Comparison of ENCODE assay signal across 17 cellular contexts in genomic region chr9:110327735-110328134, GRCh38. TPM values are rescaled to one million over a fixed set of nuclear protein-coding genes. Genes with fewer than 3 reads are reported as not detected.
A peak's percentile ranks its signal among the peaks of the same experiment; 100 is the strongest.
DNase-seq lines count a peak whose midpoint lies in the region; ATAC-seq and TF ChIP-seq lines count a peak whose summit lies in the region.
"Had no signal": no experiment of that assay in that cellular context is flagged by ENCODE, and none has a peak within 500 bp of the region (broad histone marks: within the 10 kb centered on the region; RNA-seq: fewer than 3 reads in every experiment).

No MANE protein-coding gene starts in this region.

- H3K9me3 ChIP-seq in IMR-90 (ENCODE audit: control insufficient read depth, insufficient read depth, low read length) = peaks cover 3% of the 10 kb centered on the region; the same call in 1 of the 2 replicates

- TF ChIP-seq RAD21 in IMR-90 (IDR thresholded peaks at IDR 0.05; ENCODE audit: low read length) = no peak

- H3K9ac ChIP-seq in IMR-90 (ENCODE audit: low read depth, low read length) = no peak overlapping the region

- in situ Hi-C loops in IMR-90 (cut with MboI; ENCODE audit: low sequenced_read_pairs) = no loop called here

- no peak overlapping the region for H2BK20ac ChIP-seq in IMR-90 (ENCODE audit: low read depth, low read length)

- H2AK5ac ChIP-seq in IMR-90 (ENCODE audit: low read depth, low read length) = no peak overlapping the region

- no peak overlapping the region for H2BK15ac ChIP-seq in IMR-90 (ENCODE audit: low read depth, low read length)

- H3K23ac ChIP-seq in IMR-90 (ENCODE audit: low read depth, low read length) = no peak overlapping the region

- no peak overlapping the region for H3K14ac ChIP-seq in IMR-90 (replicated peaks; ENCODE audit: low read depth, low read length)

- H4K8ac ChIP-seq in IMR-90 (ENCODE audit: low read depth in 2 of 2, low read length in 2 of 2) = no peak overlapping the region

- no peak overlapping the region for H4K91ac ChIP-seq in IMR-90 (ENCODE audit: insufficient read depth, low read depth, low read length)

- H3K9me1 ChIP-seq in IMR-90 (ENCODE audit: insufficient read depth, low read length) = 0 out of 2 replicates have a peak, but pooled peaks cover 3% of the 10 kb centered on the region

- no peak overlapping the region for H4K5ac ChIP-seq in IMR-90 (ENCODE audit: low read depth, low read length)

- H3K27me3 ChIP-seq in IMR-90 (ENCODE audit: control insufficient read depth, insufficient read depth, low read length) = no peaks in the 10 kb centered on the region; the same call in 1 of the 2 replicates

- dilution Hi-C loops in IMR-90 (cut with HindIII; ENCODE audit: low sequenced_read_pairs, unreplicated experiment) = no loop called here

- no peak for TF ChIP-seq POLR2A in IMR-90 (IDR thresholded peaks at IDR 0.05; ENCODE audit: low read depth, low read length)

- H3K27ac ChIP-seq in IMR-90 (ENCODE audit: insufficient read depth, low read length) (no peak overlapping the region), RWPE1 (no peak overlapping the region; the same call in 1 of the 2 replicates)
- H3K27ac ChIP-seq: A549 had no signal

- ATAC-seq in IMR-90 (ENCODE audit: low read depth) (no peak), esophagus mucosa (peak; percentile 69), HG03196 (IDR thresholded peaks at IDR 0.05; ENCODE audit: unreplicated experiment) (no peak)
- ATAC-seq: A549; CD8-positive, alpha-beta T cell; GM23338 had no signal

- no peak overlapping the region for H3K56ac ChIP-seq in IMR-90 (ENCODE audit: extremely low read depth, insufficient read depth, low read length)

- no peak overlapping the region for H3K18ac ChIP-seq in IMR-90 (ENCODE audit: low read depth, low read length)

- no peak overlapping the region for H3K4me3 ChIP-seq in IMR-90 (ENCODE audit: insufficient read depth, low read depth, low read length)
- H3K4me3 ChIP-seq: A549, GM23338 had no signal

- H2AFZ ChIP-seq in IMR-90 (replicated peaks; ENCODE audit: low read length, poor library complexity) = no peak overlapping the region
- H2AFZ ChIP-seq: GM23338 had no signal

- H3K79me1 ChIP-seq in IMR-90 (ENCODE audit: low read depth in 1 of 2, low read length in 2 of 2) = no peaks in the 10 kb centered on the region

- peak; percentile 29 for DNase-seq in HT-29 (ENCODE audit: low spot score)
- no peak for DNase-seq in IMR-90
- DNase-seq in RWPE1 (ENCODE audit: low spot score) = peak; percentile 38
- no peak for DNase-seq in activated T-cell treated with anti-CD3 and anti-CD28 coated beads for 4 hours
- no peak for DNase-seq in NCI-H226
- DNase-seq: CD8-positive, alpha-beta T cell; COR-L47; DND-41; GDM1; H7 had no signal

- no peaks in the 10 kb centered on the region for H4K20me1 ChIP-seq in IMR-90 (ENCODE audit: insufficient read depth, low read length)

- H2BK120ac ChIP-seq in IMR-90 (ENCODE audit: low read depth, low read length) = no peak overlapping the region

- TF ChIP-seq CTCF in IMR-90 (conservative IDR thresholded peaks at IDR 0.05; ENCODE audit: low read depth, low read length) = no peak
- TF ChIP-seq CTCF in RWPE1 (conservative IDR thresholded peaks at IDR 0.05; ENCODE audit: low read depth) = no peak

- CTCF ChIA-PET in IMR-90 (lab: Yijun Ruan, JAX) = no interaction called here
- CTCF ChIA-PET in RWPE1 (lab: Yijun Ruan, JAX) = no interaction called here

- no peaks in the 10 kb centered on the region for H3K36me3 ChIP-seq in IMR-90 (ENCODE audit: control insufficient read depth, insufficient read depth, low read length)

- BruUV-seq in IMR-90 (replicated peaks; lab: Mats Ljungman, UMichigan) = no TSS peak

- no peak overlapping the region for H3K4me2 ChIP-seq in IMR-90 (ENCODE audit: low read depth, low read length)
- H3K4me2 ChIP-seq: A549, GM23338 had no signal

- H2AK9ac ChIP-seq in IMR-90 (replicated peaks; ENCODE audit: low read depth, low read length, poor library complexity) = no peak overlapping the region

- intact Hi-C loops in IMR-90 (cut with micrococcal nuclease) = no loop called here

- no peaks in the 10 kb centered on the region for H3K4me1 ChIP-seq in IMR-90 (ENCODE audit: control insufficient read depth, insufficient read depth, low read length)
- H3K4me1 ChIP-seq: A549 had no signal

- no peak overlapping the region for H3K4ac ChIP-seq in IMR-90 (ENCODE audit: low read depth, low read length)

- no CpG with 5 or more reads among the region's 1 CpG for WGBS in IMR-90 (ENCODE audit: extremely low coverage in 2 of 2, insufficient read length in 1 of 2), 2 experiments

- H2BK5ac ChIP-seq in IMR-90 (ENCODE audit: low read depth, low read length, poor library complexity, severe bottlenecking) = no peak overlapping the region

- POLR2A ChIA-PET in IMR-90 (lab: Charles Lee; ENCODE audit: unreplicated experiment) = no interaction called here
- POLR2A ChIA-PET in RWPE1 (lab: Yijun Ruan, JAX; ENCODE audit: low non-redundant PET) = no interaction called here

TF ChIP-seq in IMR-90, 13 proteins besides CTCF, POLR2A, EP300 and RAD21:
- TF ChIP-seq CEBPB (IDR thresholded peaks at IDR 0.05; ENCODE audit: low read depth, low read length) (peak; percentile 58), SMC3 (IDR thresholded peaks at IDR 0.05; ENCODE audit: low read depth, low read length) (no peak)
TF ChIP-seq in IMR-90: peak in this region for 1.

RNA-seq across cellular contexts. Expression of gene TXNDC8, which starts 9.9 kb away (rescaled TPM):
- not detected in 2 replicates for total RNA-seq in HT-29 (2014; rRNA removed; shearing (Covaris generic))
- total RNA-seq in IMR-90 (2012; rRNA removed) = not detected in 2 replicates
- polyA plus RNA-seq in IMR-90 (2012; rRNA removed) = not detected in 2 replicates
- polyA plus RNA-seq in IMR-90 (2012; cell fraction: cytosol; rRNA removed) = not detected in 2 replicates
- polyA plus RNA-seq in IMR-90 (2012; cell fraction: nucleus; rRNA removed; ENCODE audit: low replicate concordance) = not detected in 2 replicates
- not detected for total RNA-seq in esophagus mucosa
- total RNA-seq: CD8-positive, alpha-beta T cell; GM23338; H7 had no signal
- polyA plus RNA-seq: A549, AG04450, BJ, CD14-positive monocyte, GM23338 had no signal

Comparison
In these comparisons a context has a peak if more than half of its experiments do, and no peak if none do; other contexts are left out.
1. DNase-seq: peak in HT-29 (single experiment) and RWPE1 (single experiment); none in IMR-90 (single experiment), activated T-cell treated with anti-CD3 and anti-CD28 coated beads for 4 hours (single experiment) and NCI-H226 (single experiment).